In the genomic region with DNA sequence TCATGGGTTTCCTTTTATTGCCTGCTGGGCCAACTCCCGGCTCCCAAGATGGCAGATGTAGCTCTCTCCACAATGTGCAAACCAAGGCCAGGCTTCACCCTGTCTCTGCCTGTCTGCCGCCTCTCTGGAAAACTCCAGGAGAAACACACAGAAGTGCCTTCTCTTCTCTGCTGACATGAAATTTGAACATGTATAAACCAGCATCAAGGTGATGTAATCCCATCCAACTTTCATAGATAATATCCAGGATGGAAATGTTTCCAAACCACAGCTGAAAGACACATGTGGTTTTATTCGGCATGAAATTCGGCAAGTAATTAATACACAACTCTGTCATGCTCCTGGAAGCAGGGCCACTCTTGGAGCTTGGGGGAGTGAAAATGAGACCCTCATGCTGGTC, we compare ENCODE assay signal across 21 cellular contexts.
"Had no signal": no experiment of that assay in that cellular context is flagged by ENCODE, and none has a peak within 500 bp of the region (broad histone marks: within the 10 kb centered on the region; RNA-seq: fewer than 3 reads in every experiment).

No MANE protein-coding gene starts in this region.

- H3K27me3 ChIP-seq: left lung, ovary, right atrium auricular region, right lobe of liver, stomach, tibial artery, upper lobe of right lung had no signal

- H3K9me3 Mint-ChIP-seq: natural killer cell treated with Interleukin-12 subunit alpha and Interleukin-12 subunit beta and Interleukin-15 and Interleukin-18, amount 100 ng/mL, for 72 hours; stimulated activated memory B cell treated with anti-CD40 and anti-IgM and Interleukin-4, amounts not matched to agents 10 μg/mL and 1 μg/mL and 100 μg/mL, for 72 hours had no signal

- H3K9me3 ChIP-seq: left lung, lower lobe of right lung, mucosa of descending colon, ovary, right atrium auricular region, right lobe of liver, stomach, thoracic aorta, tibial artery, upper lobe of right lung had no signal

- DNase-seq: hippocampal formation; kidney; left colon; left lung; lower lobe of right lung; midbrain; mucosa of descending colon; naive thymus-derived CD4-positive, alpha-beta T cell; ovary; right lobe of liver; stimulated activated CD4-positive, alpha-beta T cell treated with anti-CD3 and anti-CD28 coated beads, Interleukin-4, amount 100 ng/mL, for 24 hours; stimulated activated naive CD4-positive, alpha-beta T cell treated with Interleukin-2 at 50 U/mL for 16 hours; stomach; tibial artery; trophoblast cell; upper lobe of right lung had no signal

- H3K4me1 ChIP-seq: lower lobe of right lung, right atrium auricular region, right lobe of liver, upper lobe of right lung had no signal

- H3K4me3 Mint-ChIP-seq: naive thymus-derived CD4-positive, alpha-beta T cell; natural killer cell treated with Interleukin-12 subunit alpha and Interleukin-12 subunit beta and Interleukin-15 and Interleukin-18, amount 100 ng/mL, for 72 hours; stimulated activated memory B cell treated with anti-CD40 and anti-IgM and Interleukin-4, amounts not matched to agents 10 μg/mL and 1 μg/mL and 100 μg/mL, for 72 hours had no signal

- H3K27me3 Mint-ChIP-seq: progenitor cell of endocrine pancreas had no signal

- H3K36me3 ChIP-seq: left lung, lower lobe of right lung, ovary, right atrium auricular region, right lobe of liver, stomach, thoracic aorta, tibial artery, upper lobe of right lung had no signal

- H3K27ac Mint-ChIP-seq: naive thymus-derived CD4-positive, alpha-beta T cell; natural killer cell treated with Interleukin-12 subunit alpha and Interleukin-12 subunit beta and Interleukin-15 and Interleukin-18, amount 100 ng/mL, for 72 hours; progenitor cell of endocrine pancreas; stimulated activated memory B cell treated with anti-CD40 and anti-IgM and Interleukin-4, amounts not matched to agents 10 μg/mL and 1 μg/mL and 100 μg/mL, for 72 hours had no signal

- ATAC-seq: left colon; left lung; lower lobe of right lung; mucosa of descending colon; naive thymus-derived CD4-positive, alpha-beta T cell; natural killer cell treated with Interleukin-12 subunit alpha and Interleukin-12 subunit beta and Interleukin-15 and Interleukin-18, amount 100 ng/mL, for 72 hours; right lobe of liver; stimulated activated memory B cell treated with anti-CD40 and anti-IgM and Interleukin-4, amounts not matched to agents 10 μg/mL and 1 μg/mL and 100 μg/mL, for 72 hours; upper lobe of right lung had no signal

- H3K4me1 Mint-ChIP-seq: naive thymus-derived CD4-positive, alpha-beta T cell; stimulated activated memory B cell treated with anti-CD40 and anti-IgM and Interleukin-4, amounts not matched to agents 10 μg/mL and 1 μg/mL and 100 μg/mL, for 72 hours had no signal

- H3K27ac ChIP-seq: left lung, lower lobe of right lung, ovary, right atrium auricular region, right lobe of liver, stomach, thoracic aorta, tibial artery, upper lobe of right lung had no signal

- H3K4me3 ChIP-seq: left lung, lower lobe of right lung, mucosa of descending colon, ovary, right atrium auricular region, right lobe of liver, stomach, thoracic aorta, tibial artery, upper lobe of right lung had no signal
